In genomic region chr19:18484992-18485391, GRCh38 we compare ENCODE assay signal across 12 cellular contexts. TPM values are rescaled to one million over a fixed set of nuclear protein-coding genes. Genes with fewer than 3 reads are reported as not detected.
DNase-seq lines count a peak whose midpoint lies in the region; ATAC-seq, FAIRE-seq and TF ChIP-seq lines count a peak whose summit lies in the region.
"Had no signal": no experiment of that assay in that cellular context is flagged by ENCODE, and none has a peak within 500 bp of the region (broad histone marks: within the 10 kb centered on the region; RNA-seq: fewer than 3 reads in every experiment).

No MANE protein-coding gene starts in this region.

- H3K4me1 Mint-ChIP-seq in stimulated activated naive CD8-positive, alpha-beta T cell treated with anti-CD3 and anti-CD28 coated beads, Interleukin-15, Interleukin-2, amounts not matched to agents 100 ng/mL and 50 ng/mL, for 24 hours (ENCODE audit: low read depth) = peaks cover 78% of the 10 kb centered on the region
- peaks cover 82% of the 10 kb centered on the region for H3K4me1 Mint-ChIP-seq in activated CD4-positive, alpha-beta memory T cell treated with anti-CD3 and anti-CD28 coated beads for 36 hours (ENCODE audit: low read depth)
- H3K4me1 Mint-ChIP-seq in memory B cell = peaks cover 31% of the 10 kb centered on the region

- CTCF ChIA-PET in activated CD4-positive, alpha-beta memory T cell treated with anti-CD3 and anti-CD28 coated beads for 36 hours (lab: Charles Lee) = interaction anchor here (1.1 to 2.9 kb wide), 5 partner anchors 9 to 35 kb away, joined by 3 to 13 read pairs (median 7); no protein-coding TSS in a partner anchor

- no peak for DNase-seq in stimulated activated naive CD8-positive, alpha-beta T cell treated with anti-CD3 and anti-CD28 coated beads, Interleukin-15, Interleukin-2, amounts not matched to agents 100 U/mL and 50 U/mL, for 24 hours
- no peak for DNase-seq in activated CD4-positive, alpha-beta memory T cell treated with anti-CD3 and anti-CD28 coated beads for 36 hours
- DNase-seq in memory B cell (ENCODE audit: low spot score in 2 of 2) (no peak), GM12891 (ENCODE audit: insufficient read length, low spot score) (no peak), NCI-H748 treated with DMSO at 0.1 percent for 48 hours (lab: John Stamatoyannopoulos, UW) (no peak), NCI-H187 treated with DMSO at 0.1 percent for 48 hours (lab: John Stamatoyannopoulos, UW) (no peak)
- DNase-seq: DMS79 treated with DMSO at 0.1 percent for 48 hours; naive thymus-derived CD4-positive, alpha-beta T cell; NCI-H1048 had no signal

- H3K4me3 Mint-ChIP-seq in stimulated activated naive CD8-positive, alpha-beta T cell treated with anti-CD3 and anti-CD28 coated beads, Interleukin-15, Interleukin-2, amounts not matched to agents 100 ng/mL and 50 ng/mL, for 24 hours = no peak overlapping the region
- H3K4me3 Mint-ChIP-seq in activated CD4-positive, alpha-beta memory T cell treated with anti-CD3 and anti-CD28 coated beads for 36 hours = no peak overlapping the region
- H3K4me3 Mint-ChIP-seq in memory B cell = no peak overlapping the region
- H3K4me3 Mint-ChIP-seq: naive thymus-derived CD4-positive, alpha-beta T cell had no signal

- ATAC-seq in stimulated activated naive CD8-positive, alpha-beta T cell treated with anti-CD3 and anti-CD28 coated beads, Interleukin-15, Interleukin-2, amounts not matched to agents 100 U/mL and 50 U/mL, for 24 hours = no peak
- ATAC-seq in memory B cell (ENCODE audit: low read depth) (peak; percentile 27), HG03045 (IDR thresholded peaks at IDR 0.05; ENCODE audit: unreplicated experiment) (no peak)
- ATAC-seq: esophagus mucosa; naive thymus-derived CD4-positive, alpha-beta T cell had no signal

- TF ChIP-seq POLR2A in GM12891 (IDR thresholded peaks at IDR 0.05; ENCODE audit: low read depth, low read length) = no peak

- no peak for FAIRE-seq in GM12891 (lab: Jason Lieb, UNC)

- H3K27me3 Mint-ChIP-seq in stimulated activated naive CD8-positive, alpha-beta T cell treated with anti-CD3 and anti-CD28 coated beads, Interleukin-15, Interleukin-2, amounts not matched to agents 100 ng/mL and 50 ng/mL, for 24 hours = no peaks in the 10 kb centered on the region
- no peaks in the 10 kb centered on the region for H3K27me3 Mint-ChIP-seq in activated CD4-positive, alpha-beta memory T cell treated with anti-CD3 and anti-CD28 coated beads for 36 hours
- no peaks in the 10 kb centered on the region for H3K27me3 Mint-ChIP-seq in memory B cell
- H3K27me3 Mint-ChIP-seq: naive thymus-derived CD4-positive, alpha-beta T cell had no signal

- intact Hi-C loops in activated CD4-positive, alpha-beta memory T cell treated with anti-CD3 and anti-CD28 coated beads for 36 hours (cut with micrococcal nuclease) = no loop called here

- POLR2A ChIA-PET in activated CD4-positive, alpha-beta memory T cell treated with anti-CD3 and anti-CD28 coated beads for 36 hours (lab: Charles Lee) = interaction anchor here (1.5 kb wide), 1 partner anchor 11 kb away, joined by 6 read pairs; no protein-coding TSS in a partner anchor

- no peaks in the 10 kb centered on the region for H3K9me3 Mint-ChIP-seq in stimulated activated naive CD8-positive, alpha-beta T cell treated with anti-CD3 and anti-CD28 coated beads, Interleukin-15, Interleukin-2, amounts not matched to agents 100 ng/mL and 50 ng/mL, for 24 hours
- no peaks in the 10 kb centered on the region for H3K9me3 Mint-ChIP-seq in activated CD4-positive, alpha-beta memory T cell treated with anti-CD3 and anti-CD28 coated beads for 36 hours
- no peaks in the 10 kb centered on the region for H3K9me3 Mint-ChIP-seq in memory B cell

- H3K36me3 Mint-ChIP-seq in stimulated activated naive CD8-positive, alpha-beta T cell treated with anti-CD3 and anti-CD28 coated beads, Interleukin-15, Interleukin-2, amounts not matched to agents 100 ng/mL and 50 ng/mL, for 24 hours (ENCODE audit: low read depth) = no peaks in the 10 kb centered on the region
- no peaks in the 10 kb centered on the region for H3K36me3 Mint-ChIP-seq in activated CD4-positive, alpha-beta memory T cell treated with anti-CD3 and anti-CD28 coated beads for 36 hours
- no peaks in the 10 kb centered on the region for H3K36me3 Mint-ChIP-seq in memory B cell

- H3K27ac Mint-ChIP-seq in stimulated activated naive CD8-positive, alpha-beta T cell treated with anti-CD3 and anti-CD28 coated beads, Interleukin-15, Interleukin-2, amounts not matched to agents 100 ng/mL and 50 ng/mL, for 24 hours = peak overlapping the region; percentile 36
- peak overlapping the region; percentile 64 for H3K27ac Mint-ChIP-seq in activated CD4-positive, alpha-beta memory T cell treated with anti-CD3 and anti-CD28 coated beads for 36 hours
- peak overlapping the region; percentile 51 for H3K27ac Mint-ChIP-seq in memory B cell

TF ChIP-seq in GM12891, 5 proteins besides CTCF, POLR2A, EP300 and RAD21:
- no peak for TF ChIP-seq PAX5 (IDR thresholded peaks at IDR 0.05; ENCODE audit: insufficient read depth, low read length, severe bottlenecking)
- no peak for TF ChIP-seq TAF1 (IDR thresholded peaks at IDR 0.05; ENCODE audit: low read depth, low read length)
- no peak for TF ChIP-seq SPI1 (IDR thresholded peaks at IDR 0.05; ENCODE audit: low read depth, low read length)
- no peak for TF ChIP-seq POU2F2 (IDR thresholded peaks at IDR 0.05; ENCODE audit: low read depth, low read length)
- no peak for TF ChIP-seq POLR2AphosphoS5 (IDR thresholded peaks at IDR 0.05; ENCODE audit: low read depth, low read length)

RNA-seq across cellular contexts. Expression of gene ELL, which starts 36.9 kb away (rescaled TPM):
- 10 to 100 TPM; 24.7 to 29.7 TPM for total RNA-seq in activated CD4-positive, alpha-beta memory T cell treated with anti-CD3 and anti-CD28 coated beads for 36 hours
- 11.9 TPM for polyA plus RNA-seq in GM12891 (2012; ENCODE audit: low read depth, missing spikeins)

RNA-seq across cellular contexts. Expression of gene ISYNA1, which starts 47.1 kb away (rescaled TPM):
- 10 to 100 TPM; 19.3 to 20.0 TPM for total RNA-seq in activated CD4-positive, alpha-beta memory T cell treated with anti-CD3 and anti-CD28 coated beads for 36 hours
- polyA plus RNA-seq in GM12891 (2012; ENCODE audit: low read depth, missing spikeins) = 14.3 TPM

RNA-seq across cellular contexts. Expression of gene FKBP8, which starts 58.4 kb away (rescaled TPM):
- total RNA-seq in activated CD4-positive, alpha-beta memory T cell treated with anti-CD3 and anti-CD28 coated beads for 36 hours = 100 to 1,000 TPM; 232 to 236 TPM
- polyA plus RNA-seq in GM12891 (2012; ENCODE audit: low read depth, missing spikeins) = 173 TPM
